Comparison of ENCODE assay signal across 1 cellular context in the genomic region with DNA sequence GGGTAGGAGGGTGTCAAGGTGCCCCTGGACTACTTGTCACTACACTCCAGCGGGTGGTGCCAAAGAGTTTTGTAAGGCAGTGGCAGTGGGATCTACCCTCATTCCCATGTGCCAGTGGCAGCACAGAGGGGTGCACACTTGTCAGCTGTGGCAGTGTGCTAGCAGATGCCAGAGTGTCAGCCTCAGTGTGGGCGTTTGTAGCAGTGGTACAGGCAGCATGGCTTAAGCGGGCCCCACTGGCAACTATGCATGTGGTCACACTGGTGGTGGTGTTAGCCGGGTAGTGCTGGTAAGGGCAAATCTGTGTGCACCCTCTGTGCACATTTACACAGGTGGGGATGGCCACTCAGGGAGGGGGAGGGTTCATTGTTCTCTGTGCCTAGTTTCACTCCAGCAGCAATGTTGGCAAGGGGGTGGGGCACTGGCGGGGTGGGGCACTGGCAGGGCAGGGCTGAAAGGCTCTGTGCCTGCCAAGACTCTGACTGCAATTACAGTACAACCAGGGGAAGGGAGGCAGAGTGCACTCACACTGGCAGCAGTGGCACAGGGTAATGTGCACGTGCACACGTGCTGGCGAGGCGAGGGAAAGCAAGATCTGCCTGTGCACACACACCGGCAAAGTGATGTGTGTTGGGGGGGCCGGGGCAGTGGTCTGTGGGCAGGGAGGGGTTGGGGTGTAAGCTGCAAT.
TF ChIP-seq lines count a peak whose summit lies in the region.

No MANE protein-coding gene starts in this region.

TF ChIP-seq in HepG2, 621 proteins besides CTCF, POLR2A, EP300 and RAD21:
- TF ChIP-seq ZNF619 (CRISPR knock-in tag; IDR thresholded peaks at IDR 0.05): no peak
- no peak for TF ChIP-seq ZNF451 (CRISPR knock-in tag; IDR thresholded peaks at IDR 0.05)
- TF ChIP-seq HNRNPH1 (optimal IDR thresholded peaks at IDR 0.05; ENCODE audit: low read depth, low read length): no peak
- TF ChIP-seq TGIF2 (CRISPR knock-in tag; IDR thresholded peaks at IDR 0.05): no peak
- TF ChIP-seq, protein P1, sequence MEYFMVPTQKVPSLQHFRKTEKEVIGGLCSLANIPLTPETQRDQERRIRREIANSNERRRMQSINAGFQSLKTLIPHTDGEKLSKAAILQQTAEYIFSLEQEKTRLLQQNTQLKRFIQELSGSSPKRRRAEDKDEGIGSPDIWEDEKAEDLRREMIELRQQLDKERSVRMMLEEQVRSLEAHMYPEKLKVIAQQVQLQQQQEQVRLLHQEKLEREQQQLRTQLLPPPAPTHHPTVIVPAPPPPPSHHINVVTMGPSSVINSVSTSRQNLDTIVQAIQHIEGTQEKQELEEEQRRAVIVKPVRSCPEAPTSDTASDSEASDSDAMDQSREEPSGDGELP (IDR thresholded peaks at IDR 0.05; ENCODE audit: borderline replicate concordance, low read depth): no peak
- TF ChIP-seq, protein P2, sequence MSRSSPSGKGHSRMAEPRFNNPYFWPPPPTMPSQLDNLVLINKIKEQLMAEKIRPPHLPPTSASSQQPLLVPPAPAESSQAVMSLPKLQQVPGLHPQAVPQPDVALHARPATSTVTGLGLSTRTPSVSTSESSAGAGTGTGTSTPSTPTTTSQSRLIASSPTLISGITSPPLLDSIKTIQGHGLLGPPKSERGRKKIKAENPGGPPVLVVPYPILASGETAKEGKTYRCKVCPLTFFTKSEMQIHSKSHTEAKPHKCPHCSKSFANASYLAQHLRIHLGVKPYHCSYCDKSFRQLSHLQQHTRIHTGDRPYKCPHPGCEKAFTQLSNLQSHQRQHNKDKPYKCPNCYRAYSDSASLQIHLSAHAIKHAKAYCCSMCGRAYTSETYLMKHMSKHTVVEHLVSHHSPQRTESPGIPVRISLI (CRISPR knock-in tag; IDR thresholded peaks at IDR 0.05; ENCODE audit: borderline replicate concordance): no peak
- TF ChIP-seq, protein P3, sequence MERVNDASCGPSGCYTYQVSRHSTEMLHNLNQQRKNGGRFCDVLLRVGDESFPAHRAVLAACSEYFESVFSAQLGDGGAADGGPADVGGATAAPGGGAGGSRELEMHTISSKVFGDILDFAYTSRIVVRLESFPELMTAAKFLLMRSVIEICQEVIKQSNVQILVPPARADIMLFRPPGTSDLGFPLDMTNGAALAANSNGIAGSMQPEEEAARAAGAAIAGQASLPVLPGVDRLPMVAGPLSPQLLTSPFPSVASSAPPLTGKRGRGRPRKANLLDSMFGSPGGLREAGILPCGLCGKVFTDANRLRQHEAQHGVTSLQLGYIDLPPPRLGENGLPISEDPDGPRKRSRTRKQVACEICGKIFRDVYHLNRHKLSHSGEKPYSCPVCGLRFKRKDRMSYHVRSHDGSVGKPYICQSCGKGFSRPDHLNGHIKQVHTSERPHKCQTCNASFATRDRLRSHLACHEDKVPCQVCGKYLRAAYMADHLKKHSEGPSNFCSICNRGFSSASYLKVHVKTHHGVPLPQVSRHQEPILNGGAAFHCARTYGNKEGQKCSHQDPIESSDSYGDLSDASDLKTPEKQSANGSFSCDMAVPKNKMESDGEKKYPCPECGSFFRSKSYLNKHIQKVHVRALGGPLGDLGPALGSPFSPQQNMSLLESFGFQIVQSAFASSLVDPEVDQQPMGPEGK (CRISPR knock-in tag; IDR thresholded peaks at IDR 0.05): no peak
- no peak for TF ChIP-seq GTF2F1 (IDR thresholded peaks at IDR 0.05; ENCODE audit: low read length)
